Comparison of ENCODE assay signal across 18 cellular contexts in the genomic region with DNA sequence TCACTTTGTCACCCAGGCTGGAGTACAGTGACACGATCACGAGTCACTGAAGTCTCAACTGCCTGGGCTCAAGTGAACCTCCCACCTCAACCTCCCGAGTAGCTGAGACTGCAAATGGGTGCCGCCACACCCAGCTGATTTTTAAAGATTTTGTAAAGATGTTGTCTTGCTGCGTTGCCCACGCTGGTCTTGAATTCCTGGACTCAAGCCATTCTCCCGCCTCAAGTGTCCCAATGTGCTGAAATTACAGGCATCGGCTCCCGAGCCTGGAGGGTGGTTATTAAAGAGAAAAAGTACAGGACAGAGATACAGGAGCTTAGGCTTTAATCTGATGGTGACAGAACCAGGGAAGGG. TPM values are rescaled to one million over a fixed set of nuclear protein-coding genes. Genes with fewer than 3 reads are reported as not detected.
A peak's percentile ranks its signal among the peaks of the same experiment; 100 is the strongest.
DNase-seq lines count a peak whose midpoint lies in the region; ATAC-seq, FAIRE-seq and TF ChIP-seq lines count a peak whose summit lies in the region.
"Had no signal": no experiment of that assay in that cellular context is flagged by ENCODE, and none has a peak within 500 bp of the region (broad histone marks: within the 10 kb centered on the region; RNA-seq: fewer than 3 reads in every experiment).

No MANE protein-coding gene starts in this region.

- H3K27me3 Mint-ChIP-seq in H9 (ENCODE audit: low read depth) (no peaks in the 10 kb centered on the region; the same call in 1 of the 2 replicates), astrocyte (ENCODE audit: low read depth, unreplicated experiment) (no peaks in the 10 kb centered on the region), memory B cell (no peaks in the 10 kb centered on the region), CD14-positive monocyte (ENCODE audit: low read depth in 3 of 3) (peaks cover 0 to 2% (median 0%) of the 10 kb centered on the region in 3 donors)
- H3K27me3 Mint-ChIP-seq: progenitor cell of endocrine pancreas had no signal

- H4K20me1 ChIP-seq in H9 (ENCODE audit: control insufficient read depth, insufficient read depth, insufficient read length): no peaks in the 10 kb centered on the region
- H4K20me1 ChIP-seq in astrocyte (ENCODE audit: insufficient read depth, low read length): peaks cover 33% of the 10 kb centered on the region

- H3K9me3 ChIP-seq in A673 (ENCODE audit: low read depth, low read length, poor library complexity, severe bottlenecking) (no peaks in the 10 kb centered on the region), H9 (ENCODE audit: control insufficient read depth, low read depth, low read length) (no peaks in the 10 kb centered on the region), astrocyte (ENCODE audit: insufficient read depth, low read depth, low read length) (no peaks in the 10 kb centered on the region), HAP-1 (no peaks in the 10 kb centered on the region)
- H3K9me3 ChIP-seq: adrenal gland, lower lobe of right lung had no signal

- H2BK5ac ChIP-seq in H9 (ENCODE audit: insufficient read length, low read length): no peak overlapping the region

- intact Hi-C loops in A673 (cut with micrococcal nuclease; ENCODE audit: unreplicated experiment): no loop called here
- intact Hi-C loops in CD14-positive monocyte (cut with micrococcal nuclease): loop anchor here (5.0 to 10.0 kb wide), 3 partner anchors 51 to 311 kb away; a partner anchor contains a TSS

- H3K27me3 ChIP-seq in A673 (replicated peaks; ENCODE audit: insufficient read depth, low read depth, low read length, poor library complexity) (no peaks in the 10 kb centered on the region), H9 (ENCODE audit: insufficient read depth, low read length) (no peaks in the 10 kb centered on the region), astrocyte (ENCODE audit: insufficient read depth, low read length) (no peaks in the 10 kb centered on the region), HAP-1 (ENCODE audit: low read depth) (no peaks in the 10 kb centered on the region)
- H3K27me3 ChIP-seq: adrenal gland, BLaER1 had no signal

- no peak for ATAC-seq in memory B cell (ENCODE audit: low read depth)
- ATAC-seq in HG03045 (IDR thresholded peaks at IDR 0.05; ENCODE audit: unreplicated experiment): no peak
- ATAC-seq: lower lobe of right lung; stimulated activated naive CD8-positive, alpha-beta T cell treated with anti-CD3 and anti-CD28 coated beads, Interleukin-15, Interleukin-2, amounts not matched to agents 100 U/mL and 50 U/mL, for 24 hours had no signal

- DNase-seq in A673 (ENCODE audit: low spot score) (no peak), H9 (no peak), astrocyte (ENCODE audit: low read depth) (no peak), memory B cell (ENCODE audit: low spot score in 2 of 2) (no peak), SIG-M5 (lab: John Stamatoyannopoulos, UW) (no peak), CD14-positive monocyte (ENCODE audit: low spot score) (no peak), HAP-1 (ENCODE audit: low spot score in 2 of 2) (no peak)
- DNase-seq: activated CD4-positive, alpha-beta T cell treated with anti-CD3 and anti-CD28 coated beads, Interleukin-2, amount 50 U/mL, for 4 hours; GDM1; lower lobe of right lung; NCI-H2081; NK-92 treated with Interleukin-12 subunit alpha and Interleukin-12 subunit beta, amount 100 ng/mL, for 24 hours; stimulated activated CD4-positive, alpha-beta T cell treated with anti-CD3 and anti-CD28 coated beads, Interleukin-2, amount 100 ng/mL, for 24 hours; stimulated activated naive CD8-positive, alpha-beta T cell treated with anti-CD3 and anti-CD28 coated beads, Interleukin-15, Interleukin-2, amounts not matched to agents 100 U/mL and 50 U/mL, for 24 hours had no signal

- FAIRE-seq in astrocyte (lab: Jason Lieb, UNC): no peak

- H3K36me3 Mint-ChIP-seq in H9 (ENCODE audit: insufficient read depth in 1 of 3, low read depth in 3 of 3): peaks cover 0 to 2% (median 0%) of the 10 kb centered on the region in 3 experiments; a peak in 1 of 7 replicates
- peaks cover 11% of the 10 kb centered on the region for H3K36me3 Mint-ChIP-seq in astrocyte (ENCODE audit: low read depth, unreplicated experiment)
- H3K36me3 Mint-ChIP-seq in memory B cell: peaks cover 7% of the 10 kb centered on the region
- peaks cover 7 to 20% of the 10 kb centered on the region in 2 donors for H3K36me3 Mint-ChIP-seq in CD14-positive monocyte

- in situ Hi-C loops in HAP-1 (cut with MboI; ENCODE audit: low sequenced_read_pairs): no loop called here

- H3K23me2 ChIP-seq in H9 (ENCODE audit: insufficient read length, low read depth, low read length, poor library complexity, severe bottlenecking): peaks cover 4% of the 10 kb centered on the region

- no peak overlapping the region for H3T11ph ChIP-seq in H9 (ENCODE audit: low read length)

- H3K4ac ChIP-seq in H9 (ENCODE audit: low read depth, low read length): no peak overlapping the region

- no peak overlapping the region for H3K56ac ChIP-seq in H9 (ENCODE audit: insufficient read length, low read depth, low read length)

- no peak overlapping the region for H3K18ac ChIP-seq in H9 (ENCODE audit: insufficient read length, low read depth, low read length)

- no peak overlapping the region for H3K14ac ChIP-seq in H9 (ENCODE audit: insufficient read depth, low read length)

- H2BK120ac ChIP-seq in H9 (ENCODE audit: low read depth, low read length, poor library complexity, severe bottlenecking): no peak overlapping the region

- CTCF ChIA-PET in A673 (lab: Charles Lee): no interaction called here

- no peak overlapping the region for H4K91ac ChIP-seq in H9 (ENCODE audit: insufficient read length, low read depth, low read length)

- no peak overlapping the region for H2AFZ ChIP-seq in H9 (ENCODE audit: low read length)
- H2AFZ ChIP-seq in astrocyte (ENCODE audit: low read depth, low read length): no peak overlapping the region

- peak overlapping the region; percentile 16 to 24; a peak in 2 of 5 replicates for H3K4me3 Mint-ChIP-seq in H9
- H3K4me3 Mint-ChIP-seq in astrocyte (ENCODE audit: unreplicated experiment): peak overlapping the region; percentile 73
- peak overlapping the region; percentile 5 for H3K4me3 Mint-ChIP-seq in memory B cell
- H3K4me3 Mint-ChIP-seq in CD14-positive monocyte: peak overlapping the region in 1 of 2 donors; percentile 12

- BruUV-seq in A673 (replicated peaks; lab: Mats Ljungman, UMichigan): TSS peak; percentile 28

- H2BK12ac ChIP-seq in H9 (ENCODE audit: insufficient read length, low read depth, low read length): no peak overlapping the region

- H3K27ac ChIP-seq in A673 (ENCODE audit: low read depth, low read length, poor library complexity, severe bottlenecking): no peak overlapping the region
- H3K27ac ChIP-seq in H9 (ENCODE audit: insufficient read length, low read depth, low read length): no peak overlapping the region
- peak overlapping the region; percentile 18 for H3K27ac ChIP-seq in astrocyte (ENCODE audit: low read depth, low read length)
- H3K27ac ChIP-seq: BLaER1, lower lobe of right lung had no signal

- peaks cover 3 to 13% of the 10 kb centered on the region in 2 experiments; a peak in 3 of 4 replicates for H3K4me1 Mint-ChIP-seq in H9
- peaks cover 17% of the 10 kb centered on the region for H3K4me1 Mint-ChIP-seq in astrocyte (ENCODE audit: low read depth, unreplicated experiment)
- H3K4me1 Mint-ChIP-seq in memory B cell: peaks cover 20% of the 10 kb centered on the region
- peaks cover 24% of the 10 kb centered on the region for H3K4me1 Mint-ChIP-seq in CD14-positive monocyte

- no peaks in the 10 kb centered on the region for H3K79me1 ChIP-seq in H9 (ENCODE audit: insufficient read depth, low read depth, low read length, poor library complexity, severe bottlenecking)

- WGBS in H9 (ENCODE audit: extremely low coverage, insufficient read length, low lambda C conversion rate): no CpG with 5 or more reads among the region's 9 CpGs

- H3K4me1 ChIP-seq in A673 (ENCODE audit: insufficient read depth, low read length, poor library complexity, severe bottlenecking) (peaks cover 5% of the 10 kb centered on the region), H9 (ENCODE audit: insufficient read depth, low read length) (no peaks in the 10 kb centered on the region; the same call in 1 of the 2 replicates), astrocyte (ENCODE audit: insufficient read depth, low read length) (peaks cover 6% of the 10 kb centered on the region), HAP-1 (peaks cover 5% of the 10 kb centered on the region)

- no peak overlapping the region for H3K27ac Mint-ChIP-seq in H9
- H3K27ac Mint-ChIP-seq in astrocyte (ENCODE audit: unreplicated experiment): no peak overlapping the region
- no peak overlapping the region for H3K27ac Mint-ChIP-seq in memory B cell
- H3K27ac Mint-ChIP-seq in CD14-positive monocyte: no peak overlapping the region

- no peaks in the 10 kb centered on the region for H3K36me3 ChIP-seq in A673 (ENCODE audit: insufficient read depth, low read length, poor library complexity, severe bottlenecking)
- no peaks in the 10 kb centered on the region for H3K36me3 ChIP-seq in astrocyte (ENCODE audit: insufficient read depth, low read length)
- no peaks in the 10 kb centered on the region; the same call in 1 of the 2 replicates for H3K36me3 ChIP-seq in HAP-1 (replicated peaks)
- H3K36me3 ChIP-seq: adrenal gland, lower lobe of right lung had no signal

- H3K9me3 Mint-ChIP-seq in H9: no peaks in the 10 kb centered on the region
- peaks cover 9% of the 10 kb centered on the region for H3K9me3 Mint-ChIP-seq in astrocyte (ENCODE audit: unreplicated experiment)
- H3K9me3 Mint-ChIP-seq in memory B cell: peaks cover 7% of the 10 kb centered on the region
- peaks cover 6 to 16% (median 10%) of the 10 kb centered on the region in 7 donors for H3K9me3 Mint-ChIP-seq in CD14-positive monocyte

- H3K9ac ChIP-seq in H9 (ENCODE audit: extremely low read depth, insufficient read length, low read length): no peak overlapping the region
- H3K9ac ChIP-seq in astrocyte (ENCODE audit: low read length): peak overlapping the region; percentile 95
- H3K9ac ChIP-seq: BLaER1 had no signal

- H2BK15ac ChIP-seq in H9 (ENCODE audit: low read depth, low read length): no peak overlapping the region

- H3K23ac ChIP-seq in H9 (ENCODE audit: insufficient read length, low read depth, low read length): no peak overlapping the region

- H2BK20ac ChIP-seq in H9 (ENCODE audit: low read depth, low read length, poor library complexity, severe bottlenecking): no peak overlapping the region

- H3K4me2 ChIP-seq in H9 (ENCODE audit: insufficient read depth, insufficient read length, low read length) (no peak overlapping the region), astrocyte (ENCODE audit: low read length) (peak overlapping the region; percentile 89)

- TF ChIP-seq CTCF in A673 (conservative IDR thresholded peaks at IDR 0.05; ENCODE audit: low read depth, low read length) (no peak), H9 (conservative IDR thresholded peaks at IDR 0.05) (no peak), astrocyte (IDR thresholded peaks at IDR 0.05; ENCODE audit: insufficient read depth, low read depth, low read length) (no peak), CD14-positive monocyte (IDR thresholded peaks at IDR 0.05) (no peak)

- no peak overlapping the region for H4K8ac ChIP-seq in H9 (replicated peaks; ENCODE audit: insufficient read length, low read depth, low read length)

- H3K79me2 ChIP-seq in H9 (ENCODE audit: insufficient read depth, low read length) (no peaks in the 10 kb centered on the region; the same call in 1 of the 2 replicates), astrocyte (ENCODE audit: insufficient read depth, low read length) (peaks cover 84% of the 10 kb centered on the region)

- H2AK5ac ChIP-seq in H9 (ENCODE audit: insufficient read length, low read length): no peak overlapping the region

- POLR2A ChIA-PET in A673 (lab: Charles Lee; ENCODE audit: low non-redundant PET): no interaction called here

- no peak overlapping the region for H4K5ac ChIP-seq in H9 (ENCODE audit: insufficient read length, low read depth, low read length)

- H3K4me3 ChIP-seq in A673 (ENCODE audit: low read depth, low read length, poor library complexity, severe bottlenecking): no peak overlapping the region
- H3K4me3 ChIP-seq in astrocyte (ENCODE audit: insufficient read depth, low read depth, low read length): no peak overlapping the region
- no peak overlapping the region for H3K4me3 ChIP-seq in HAP-1

RNA-seq across cellular contexts. Expression of a gene that starts 55.1 kb away (rescaled TPM):
- 10.6 and 13.8 TPM in 2 replicates for total RNA-seq in A673 (2021)
- total RNA-seq in H9 (2021): 8.9 and 10.0 TPM in 2 replicates
- total RNA-seq in astrocyte: 11.6 and 12.8 TPM in 2 replicates
- 1 to 10 TPM; 1.8 to 2.7 TPM for polyA plus RNA-seq in CD14-positive monocyte

RNA-seq across cellular contexts. Expression of a gene that starts 56.8 kb away (rescaled TPM):
- 16.9 and 20.0 TPM in 2 replicates for total RNA-seq in A673 (2021)
- total RNA-seq in H9 (2021): 17.3 and 18.0 TPM in 2 replicates
- total RNA-seq in astrocyte: 31.4 and 33.2 TPM in 2 replicates
- polyA plus RNA-seq in CD14-positive monocyte: 10 to 100 TPM; 13.6 to 17.3 TPM
